In genomic region chr2:39252888-39253518, GRCh38 we compare ENCODE assay signal across 19 cellular contexts. TPM values are rescaled to one million over a fixed set of nuclear protein-coding genes. Genes with fewer than 3 reads are reported as not detected.
A peak's percentile ranks its signal among the peaks of the same experiment; 100 is the strongest.
DNase-seq lines count a peak whose midpoint lies in the region; ATAC-seq and TF ChIP-seq lines count a peak whose summit lies in the region.
"Had no signal": no experiment of that assay in that cellular context is flagged by ENCODE, and none has a peak within 500 bp of the region (broad histone marks: within the 10 kb centered on the region; RNA-seq: fewer than 3 reads in every experiment).

No MANE protein-coding gene starts in this region.

- ATAC-seq in Right ventricle myocardium inferior (peak; percentile 41), heart left ventricle (peak; percentile 17 to 66 (median 59)), left ventricle myocardium superior (peak; percentile 67), GM18873 (IDR thresholded peaks at IDR 0.05; ENCODE audit: low FRiP score, unreplicated experiment) (no peak), GM21737 (IDR thresholded peaks at IDR 0.05; ENCODE audit: unreplicated experiment) (no peak)
- ATAC-seq: CD8-positive, alpha-beta T cell; GM12878; GM23338 had no signal

- H3K4me1 ChIP-seq in heart left ventricle: peaks cover 0 to 4% (median 0%) of the 10 kb centered on the region in 12 donors
- H3K4me1 ChIP-seq: BLaER1 had no signal

- peaks cover 0 to 98% (median 81%) of the 10 kb centered on the region in 9 donors for H3K36me3 ChIP-seq in heart left ventricle

- no peak overlapping the region for H3K4me3 ChIP-seq in heart left ventricle
- H3K4me3 ChIP-seq: BLaER1, GM12878, GM23338 had no signal

- TF ChIP-seq POLR2A in heart left ventricle (IDR thresholded peaks at IDR 0.05): no peak

- intact Hi-C loops in Right ventricle myocardium inferior (cut with DNase I): no loop called here
- intact Hi-C loops in cardiac septum (cut with DNase I): no loop called here
- intact Hi-C loops in heart left ventricle (cut with DNase I): no loop called here
- intact Hi-C loops in left ventricle myocardium superior (cut with micrococcal nuclease): no loop called here

- no peaks in the 10 kb centered on the region for H3K27me3 ChIP-seq in heart left ventricle
- H3K27me3 ChIP-seq: BLaER1 had no signal

- 64 to 66% (median 65%) methylated on average over 18 of the region's 18 CpGs for WGBS in heart left ventricle, 4 donors

- DNase-seq in Right ventricle myocardium inferior (ENCODE audit: missing footprints) (no peak), cardiac septum (ENCODE audit: low spot score) (no peak), heart left ventricle (peak in 2 of 5 donors; percentile 48 to 58), left ventricle myocardium superior (peak; percentile 44)
- DNase-seq in activated CD4-positive, alpha-beta T cell treated with anti-CD3 and anti-CD28 coated beads for 4 hours: no peak
- DNase-seq in stimulated activated CD4-positive, alpha-beta T cell treated with anti-CD3 and anti-CD28 coated beads, Interleukin-1b, Interleukin-23, amount 100 ng/mL, for 48 hours: no peak
- DNase-seq: 8988T; Calu3; CD8-positive, alpha-beta T cell; DND-41; EL; HCEC 1CT; IMR-90 had no signal

- TF ChIP-seq CTCF in heart left ventricle (IDR thresholded peaks at IDR 0.05): no peak

- peak overlapping the region in 11 of 12 donors; percentile 1 to 66 (median 46) for H3K27ac ChIP-seq in heart left ventricle
- H3K27ac ChIP-seq: BLaER1 had no signal

- H3K9me3 ChIP-seq in heart left ventricle: no peaks in the 10 kb centered on the region

RNA-seq across cellular contexts. Expression of gene CDKL4, which starts 9.2 kb away (rescaled TPM):
- total RNA-seq in Right ventricle myocardium inferior (0.22 TPM), cardiac septum (0.35 TPM), heart left ventricle (1 to 10 TPM in 2 of 9 donors, under 1 TPM in 4, not detected in 3; 0.37 to 1.1 (median 0.70) TPM), left ventricle myocardium superior (0.59 TPM)
- under 1 TPM in 1 of 2 donors, not detected in 1; 0.11 TPM for polyA plus RNA-seq in heart left ventricle
- total RNA-seq: CD8-positive, alpha-beta T cell; GM12878; IMR-90 had no signal
- polyA plus RNA-seq: AG04450, GM12878, GM23338, IMR-90 had no signal

Comparison
In these comparisons a context has a peak if more than half of its experiments do, and no peak if none do; other contexts are left out.
1. ATAC-seq: peak in Right ventricle myocardium inferior (single experiment), heart left ventricle (4 of 4) and left ventricle myocardium superior (single experiment); none in GM18873 (single experiment) and GM21737 (single experiment).